Comparison of ENCODE assay signal across 10 cellular contexts in the genomic region with DNA sequence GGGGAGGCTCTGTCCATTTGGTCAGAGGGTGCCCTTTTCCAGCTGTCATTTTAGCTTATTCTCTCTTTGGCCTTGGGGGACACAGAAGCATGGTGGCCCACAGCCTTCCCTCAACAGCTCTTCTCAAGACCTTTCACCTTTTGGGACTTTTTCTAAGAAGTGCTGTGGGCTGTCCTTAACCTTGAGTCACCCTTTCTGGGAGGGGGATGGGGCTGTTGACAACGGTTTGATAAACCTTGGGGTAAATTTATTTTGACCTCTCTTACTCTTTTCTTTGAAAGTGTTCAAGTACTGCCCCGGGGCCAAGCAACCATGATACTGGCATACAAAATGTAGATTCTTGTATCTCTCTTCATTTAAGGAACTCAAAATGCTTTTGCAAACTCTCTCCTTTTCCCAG. TPM values are rescaled to one million over a fixed set of nuclear protein-coding genes. Genes with fewer than 3 reads are reported as not detected.
DNase-seq lines count a peak whose midpoint lies in the region; ATAC-seq and TF ChIP-seq lines count a peak whose summit lies in the region.
"Had no signal": no experiment of that assay in that cellular context is flagged by ENCODE, and none has a peak within 500 bp of the region (broad histone marks: within the 10 kb centered on the region; RNA-seq: fewer than 3 reads in every experiment).

No MANE protein-coding gene starts in this region.

- peak overlapping the region in 1 of 3 experiments; percentile 75 for H3K4me3 Mint-ChIP-seq in nephron
- H3K4me3 Mint-ChIP-seq: B cell; T-helper 2 cell treated with Interferon-gamma antibody and Interleukin-4, amounts not matched to agents 5 μg/mL and 100 μg/mL, for 36 hours had no signal

- H3K4me3 ChIP-seq in MM.1S (ENCODE audit: low read length) = no peak overlapping the region
- H3K4me3 ChIP-seq in breast epithelium = no peak overlapping the region
- H3K4me3 ChIP-seq in thyroid gland (replicated peaks in 1 of 3) = no peak overlapping the region

- H3K36me3 ChIP-seq in MM.1S (replicated peaks; ENCODE audit: insufficient read depth, low read length) = no peaks in the 10 kb centered on the region
- H3K36me3 ChIP-seq in breast epithelium = no peaks in the 10 kb centered on the region
- H3K36me3 ChIP-seq in thyroid gland = peaks cover 42 to 75% of the 10 kb centered on the region in 2 donors

- no peak for TF ChIP-seq POLR2A in breast epithelium (IDR thresholded peaks at IDR 0.05)
- TF ChIP-seq POLR2A in thyroid gland (IDR thresholded peaks at IDR 0.05) = no peak
- no peak for TF ChIP-seq POLR2A in erythroblast (IDR thresholded peaks at IDR 0.05; ENCODE audit: low read length)

- H3K27ac Mint-ChIP-seq in nephron = peak overlapping the region; percentile 3 to 84 (median 82)
- H3K27ac Mint-ChIP-seq: B cell; T-helper 2 cell treated with Interferon-gamma antibody and Interleukin-4, amounts not matched to agents 5 μg/mL and 100 μg/mL, for 36 hours had no signal

- H3K4me1 ChIP-seq in MM.1S (ENCODE audit: low read length) (no peaks in the 10 kb centered on the region), breast epithelium (peaks cover 0 to 9% of the 10 kb centered on the region in 2 donors), thyroid gland (peaks cover 4 to 32% of the 10 kb centered on the region in 2 donors)

- 0 out of 2 replicates have a peak overlapping the region, but pooled peaks have one; percentile 46 for H3K4me2 ChIP-seq in MM.1S (ENCODE audit: low read depth, low read length)

- intact Hi-C loops in breast epithelium (cut with DNase I; ENCODE audit: low total_unique reads) (no loop called here), thyroid gland (cut with DNase I) (loop anchor here (5.0 kb wide), 1 partner anchor 1031 kb away; no protein-coding TSS in a partner anchor)

- no peak overlapping the region for H3K27ac ChIP-seq in MM.1S (ENCODE audit: low read length)
- peak overlapping the region; percentile 60 to 66 for H3K27ac ChIP-seq in breast epithelium
- H3K27ac ChIP-seq in thyroid gland = peak overlapping the region in 2 of 3 donors; percentile 28 to 42

- TF ChIP-seq CTCF in MM.1S (IDR thresholded peaks at IDR 0.05; ENCODE audit: low read length) = no peak
- no peak for TF ChIP-seq CTCF in breast epithelium (IDR thresholded peaks at IDR 0.05)
- TF ChIP-seq CTCF in nephron (IDR thresholded peaks at IDR 0.05; ENCODE audit: unreplicated experiment in 3 of 3) = no peak
- TF ChIP-seq CTCF in thyroid gland (IDR thresholded peaks at IDR 0.05) = no peak

- H3K36me3 Mint-ChIP-seq in nephron (ENCODE audit: low read depth) = peaks cover 83% of the 10 kb centered on the region

- no peaks in the 10 kb centered on the region for H3K27me3 ChIP-seq in MM.1S (replicated peaks; ENCODE audit: insufficient read depth, low read length)
- H3K27me3 ChIP-seq in breast epithelium = no peaks in the 10 kb centered on the region
- H3K27me3 ChIP-seq in thyroid gland = no peaks in the 10 kb centered on the region

- H2AFZ ChIP-seq in MM.1S (ENCODE audit: low read length) = no peak overlapping the region

- no peak for ATAC-seq in HG03196 (IDR thresholded peaks at IDR 0.05; ENCODE audit: unreplicated experiment)

- 49 to 60% methylated on average over 2 of the region's 2 CpGs for WGBS in thyroid gland, 2 donors

- no peaks in the 10 kb centered on the region for H3F3A ChIP-seq in MM.1S (ENCODE audit: insufficient read depth, low read length)

- H3K27me3 Mint-ChIP-seq in nephron (ENCODE audit: low read depth) = peaks cover 9% of the 10 kb centered on the region

- H3K9me3 Mint-ChIP-seq in nephron = no peaks in the 10 kb centered on the region
- H3K9me3 Mint-ChIP-seq: T-helper 2 cell treated with Interferon-gamma antibody and Interleukin-4, amounts not matched to agents 5 μg/mL and 100 μg/mL, for 36 hours had no signal

- H3K9me2 ChIP-seq in MM.1S (replicated peaks; ENCODE audit: insufficient read depth, low read length) = no peaks in the 10 kb centered on the region

- no peaks in the 10 kb centered on the region for H4K20me1 ChIP-seq in MM.1S (ENCODE audit: insufficient read depth, low read length)

- DNase-seq in MM.1S (no peak), breast epithelium (ENCODE audit: low spot score in 2 of 2) (no peak), thyroid gland (no peak), erythroblast (lab: John Stamatoyannopoulos, UW) (no peak), NCI-H748 treated with DMSO at 0.1 percent for 48 hours (lab: John Stamatoyannopoulos, UW) (no peak)
- DNase-seq: SHP77 treated with DMSO at 0.1 percent for 48 hours had no signal

- H3K9ac ChIP-seq in MM.1S (ENCODE audit: low read length) = no peak overlapping the region

- H3K79me2 ChIP-seq in MM.1S (ENCODE audit: low read length) = no peaks in the 10 kb centered on the region

- H3K9me3 ChIP-seq in MM.1S (replicated peaks; ENCODE audit: insufficient read depth, low read length) = no peaks in the 10 kb centered on the region
- H3K9me3 ChIP-seq in breast epithelium = no peaks in the 10 kb centered on the region
- H3K9me3 ChIP-seq in thyroid gland = no peaks in the 10 kb centered on the region

- H3K4me1 Mint-ChIP-seq in nephron = peaks cover 81% of the 10 kb centered on the region
- H3K4me1 Mint-ChIP-seq: B cell had no signal

RNA-seq across cellular contexts. Expression of a gene that starts 13.7 kb away (rescaled TPM):
- total RNA-seq in breast epithelium (1,000 to 10,000 TPM in 1 of 3 donors, 100 to 1,000 TPM in 2; 161 to 1,107 (median 177) TPM), thyroid gland (1,000 to 10,000 TPM in 1 of 4 donors, 100 to 1,000 TPM in 3; 704 to 1,519 (median 952) TPM)
- total RNA-seq: B cell had no signal

RNA-seq across cellular contexts. Expression of a gene that starts 48.5 kb away (rescaled TPM):
- total RNA-seq in breast epithelium (100 to 1,000 TPM in 2 of 3 donors, 10 to 100 TPM in 1; 16.0 to 131 (median 115) TPM), thyroid gland (10 to 100 TPM; 26.5 to 45.0 (median 40.0) TPM)
- total RNA-seq: B cell had no signal
